ENCODE assay signal across 1 cellular context in genomic region chr19:51600940-51601575, GRCh38.
TF ChIP-seq lines count a peak whose summit lies in the region.

No MANE protein-coding gene starts in this region.

TF ChIP-seq in WTC11, 78 proteins besides CTCF, POLR2A, EP300 and RAD21 (continued from another document):
- TF ChIP-seq GTF2I (CRISPR knock-in tag; conservative IDR thresholded peaks at IDR 0.05) (no peak), NFYB (CRISPR knock-in tag; conservative IDR thresholded peaks at IDR 0.05; ENCODE audit: low read depth) (no peak), FOXK1 (CRISPR knock-in tag; IDR thresholded peaks at IDR 0.05) (no peak), ZNF671 (CRISPR knock-in tag; IDR thresholded peaks at IDR 0.05) (no peak), IRF1 (CRISPR knock-in tag; IDR thresholded peaks at IDR 0.05) (no peak), SOX15 (CRISPR knock-in tag; IDR thresholded peaks at IDR 0.05) (no peak), OVOL2 (CRISPR knock-in tag; IDR thresholded peaks at IDR 0.05; ENCODE audit: borderline replicate concordance) (no peak)
